9 cellular contexts compared by ENCODE assay signal in genomic region chr6:13924949-13925881, GRCh38. TPM values are rescaled to one million over a fixed set of nuclear protein-coding genes. Genes with fewer than 3 reads are reported as not detected.
A peak's percentile ranks its signal among the peaks of the same experiment; 100 is the strongest.
DNase-seq lines count a peak whose midpoint lies in the region; ATAC-seq and TF ChIP-seq lines count a peak whose summit lies in the region.
"Had no signal": no experiment of that assay in that cellular context is flagged by ENCODE, and none has a peak within 500 bp of the region (broad histone marks: within the 10 kb centered on the region; RNA-seq: fewer than 3 reads in every experiment).

RNF182 (plus strand) TSS chr6:13924952; CDS start chr6:13977120, 52,168 bp downstream.

- no peaks in the 10 kb centered on the region; the same call in 1 of the 2 replicates for H4K20me1 ChIP-seq in DND-41 (ENCODE audit: insufficient read depth, low read length)

- H3K27me3 ChIP-seq in DND-41 (ENCODE audit: insufficient read depth, low read length, poor library complexity) = peaks cover 64% of the 10 kb centered on the region

- no peak within 1 kb of the TSS for H3K9ac ChIP-seq in DND-41 (ENCODE audit: low read depth, low read length)

- H3K4me3 ChIP-seq in DND-41 (ENCODE audit: low read depth in 1 of 2, low read length in 2 of 2) (no peak within 1 kb of the TSS), fibroblast of villous mesenchyme (ENCODE audit: low read depth, low read length) (peak within 1 kb of the TSS; percentile 60)

- H3K27me3 Mint-ChIP-seq in IgD-negative memory B cell = peaks cover 54% of the 10 kb centered on the region
- peaks cover 44% of the 10 kb centered on the region for H3K27me3 Mint-ChIP-seq in progenitor cell of endocrine pancreas

- peak within 1 kb of the TSS; percentile 65 to 92 (median 86) for H3K4me3 Mint-ChIP-seq in IgD-negative memory B cell
- peak within 1 kb of the TSS; percentile 81 for H3K4me3 Mint-ChIP-seq in progenitor cell of endocrine pancreas (ENCODE audit: low read depth)

- H3K27ac Mint-ChIP-seq in IgD-negative memory B cell = peak within 1 kb of the TSS in 2 of 3 donors; percentile 19 to 40
- H3K27ac Mint-ChIP-seq in progenitor cell of endocrine pancreas = peak within 1 kb of the TSS; percentile 82

- no peak within 1 kb of the TSS for H3K27ac ChIP-seq in DND-41 (ENCODE audit: low read length)

- H3K36me3 Mint-ChIP-seq in IgD-negative memory B cell (no peaks in the 10 kb centered on the region), progenitor cell of endocrine pancreas (ENCODE audit: insufficient read depth) (no peaks in the 10 kb centered on the region)

- no peaks in the 10 kb centered on the region for H3K36me3 ChIP-seq in DND-41 (ENCODE audit: insufficient read depth, low read length)

- DNase-seq in DND-41 (no peak), activated T-cell treated with anti-CD3 and anti-CD28 coated beads for 24 hours (ENCODE audit: low read depth) (peak; percentile 15), fibroblast of villous mesenchyme (ENCODE audit: low read depth) (no peak), progenitor cell of endocrine pancreas (ENCODE audit: low spot score, unreplicated experiment) (no peak), GOT3 (lab: John Stamatoyannopoulos, UW) (no peak), anterior cingulate cortex (lab: John Stamatoyannopoulos, UW) (no peak), dedifferentiated amniotic fluid mesenchymal stem cell (ENCODE audit: extremely low spot score) (no peak)

- H3K9me3 ChIP-seq in DND-41 (ENCODE audit: insufficient read depth, low read length, severe bottlenecking) = no peaks in the 10 kb centered on the region

- peak within 1 kb of the TSS; percentile 31 for H3K4me2 ChIP-seq in DND-41 (ENCODE audit: insufficient read depth, low read length)

- H3K79me2 ChIP-seq in DND-41 (ENCODE audit: insufficient read depth, low read length) = no peaks in the 10 kb centered on the region

- ATAC-seq in DND-41 (ENCODE audit: insufficient read depth, low read depth) = no peak; the same call in 2 of the 3 replicates

- TF ChIP-seq CTCF in DND-41 (IDR thresholded peaks at IDR 0.05; ENCODE audit: borderline replicate concordance, extremely low read depth, low read length, poor library complexity, severe bottlenecking) (no peak), fibroblast of villous mesenchyme (IDR thresholded peaks at IDR 0.05; ENCODE audit: insufficient read depth, low read depth, low read length) (no peak), progenitor cell of endocrine pancreas (IDR thresholded peaks at IDR 0.05; ENCODE audit: unreplicated experiment) (no peak)

- H3K9me3 Mint-ChIP-seq in IgD-negative memory B cell = peaks cover 0 to 6% (median 4%) of the 10 kb centered on the region in 3 donors
- no peaks in the 10 kb centered on the region for H3K9me3 Mint-ChIP-seq in progenitor cell of endocrine pancreas (ENCODE audit: low read depth)

- H2AFZ ChIP-seq in DND-41 (ENCODE audit: low read depth, low read length) = no peak within 1 kb of the TSS

- H3K4me1 Mint-ChIP-seq in IgD-negative memory B cell = peaks cover 10 to 12% (median 12%) of the 10 kb centered on the region in 3 donors
- H3K4me1 Mint-ChIP-seq in progenitor cell of endocrine pancreas (ENCODE audit: low read depth) = peaks cover 7% of the 10 kb centered on the region

- H3K4me1 ChIP-seq in DND-41 (ENCODE audit: insufficient read depth, low read length) = peaks cover 4% of the 10 kb centered on the region; the same call in 1 of the 2 replicates

RNA-seq across cellular contexts. Expression of gene RNF182, which starts in this region (rescaled TPM):
- polyA plus RNA-seq in IgD-negative memory B cell = not detected
- 3.2 and 6.9 TPM in 2 replicates for total RNA-seq in fibroblast of villous mesenchyme
- total RNA-seq in progenitor cell of endocrine pancreas = 1.9 and 2.5 TPM in 2 replicates
- total RNA-seq: T-helper 1 cell treated with Interleukin-12 subunit alpha and Interleukin-12 subunit beta and Interleukin-4 antibody, amounts not matched to agents 30 ng/mL and 1 ng/mL, for 36 hours had no signal
